In genomic region chr10:85611093-85611740, GRCh38 we compare ENCODE assay signal across 1 cellular context.
TF ChIP-seq lines count a peak whose summit lies in the region.

No MANE protein-coding gene starts in this region.

TF ChIP-seq in HepG2, 621 proteins besides CTCF, POLR2A, EP300 and RAD21 (continued from another document):
- no peak for TF ChIP-seq MNT (IDR thresholded peaks at IDR 0.05)
- TF ChIP-seq ZNF691 (CRISPR knock-in tag; IDR thresholded peaks at IDR 0.05; ENCODE audit: borderline replicate concordance, low read depth), result no peak
- no peak for TF ChIP-seq ZNF207 (IDR thresholded peaks at IDR 0.05; ENCODE audit: borderline replicate concordance)
- TF ChIP-seq ETS1 (CRISPR knock-in tag; IDR thresholded peaks at IDR 0.05), result no peak
